1 cellular context compared by ENCODE assay signal in the genomic region with DNA sequence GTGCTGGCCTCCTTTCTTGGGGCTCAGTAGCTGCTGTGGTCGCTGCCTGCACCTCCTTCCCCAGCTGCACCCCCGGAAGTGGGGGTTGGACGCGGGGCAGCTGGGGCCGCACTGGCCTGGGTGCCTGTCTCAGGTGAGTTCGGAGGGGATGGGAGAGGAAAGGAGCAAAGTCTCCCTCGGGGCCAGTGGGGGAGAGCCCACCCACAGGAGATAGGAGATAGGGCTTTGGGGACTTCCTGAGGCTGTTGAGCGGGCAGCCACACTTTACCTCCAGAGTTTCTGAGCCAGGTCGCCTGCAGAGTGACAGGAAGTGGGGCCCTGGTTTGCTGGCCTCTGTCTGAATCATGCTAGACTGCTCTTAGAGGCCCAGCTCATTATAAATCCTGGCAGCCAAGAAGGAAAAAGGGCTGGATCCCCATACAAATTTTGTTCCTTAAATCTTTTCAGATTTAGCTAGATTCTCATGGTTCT.
TF ChIP-seq lines count a peak whose summit lies in the region.

No MANE protein-coding gene starts in this region.

TF ChIP-seq in SK-N-SH treated with all-trans-retinoic acid at 6 μM for 48 hours, 23 proteins besides CTCF, POLR2A, EP300 and RAD21 (continued from another document):
- TF ChIP-seq TSHZ2 (CRISPR knock-in tag; IDR thresholded peaks at IDR 0.05) (no peak), ZC3H10 (CRISPR knock-in tag; IDR thresholded peaks at IDR 0.05) (no peak), ZNF8 (CRISPR knock-in tag; IDR thresholded peaks at IDR 0.05) (no peak), PPARA (CRISPR knock-in tag; IDR thresholded peaks at IDR 0.05; ENCODE audit: borderline replicate concordance) (no peak), ZNF565 (CRISPR knock-in tag; conservative IDR thresholded peaks at IDR 0.05; ENCODE audit: low read depth) (no peak), ARNTL (CRISPR knock-in tag; IDR thresholded peaks at IDR 0.05; ENCODE audit: borderline replicate concordance, low read depth) (no peak), CSDC2 (CRISPR knock-in tag; IDR thresholded peaks at IDR 0.05) (no peak), SNAI2 (CRISPR knock-in tag; IDR thresholded peaks at IDR 0.05) (no peak)
